ENCODE assay signal across 10 cellular contexts in genomic region chr10:19811517-19811916, GRCh38. TPM values are rescaled to one million over a fixed set of nuclear protein-coding genes. Genes with fewer than 3 reads are reported as not detected.
DNase-seq lines count a peak whose midpoint lies in the region; ATAC-seq, FAIRE-seq and TF ChIP-seq lines count a peak whose summit lies in the region.
"Had no signal": no experiment of that assay in that cellular context is flagged by ENCODE, and none has a peak within 500 bp of the region (broad histone marks: within the 10 kb centered on the region; RNA-seq: fewer than 3 reads in every experiment).

No MANE protein-coding gene starts in this region.

- peak overlapping the region in 1 of 5 experiments; percentile 24 for H3K4me3 Mint-ChIP-seq in brain
- no peak overlapping the region for H3K4me3 Mint-ChIP-seq in activated naive CD4-positive, alpha-beta T cell treated with anti-CD3 and anti-CD28 coated beads, Interleukin-2, amount 10 ng/mL, durations not matched to agents 7 days and 5 days
- H3K4me3 Mint-ChIP-seq: B cell had no signal

- no peaks in the 10 kb centered on the region for H3K36me3 ChIP-seq in upper lobe of left lung

- CTCF ChIA-PET in activated naive CD4-positive, alpha-beta T cell treated with anti-CD3 and anti-CD28 coated beads, Interleukin-2, amount 10 ng/mL, durations not matched to agents 7 days and 5 days (lab: Charles Lee), result no interaction called here

- DNase-seq in NCI-H748 (lab: John Stamatoyannopoulos, UW; ENCODE audit: unreplicated experiment) (peak; percentile 24), NCI-H748 treated with DMSO at 0.1 percent for 48 hours (lab: John Stamatoyannopoulos, UW) (no peak), kidney glomerular epithelial cell (lab: John Stamatoyannopoulos, UW) (peak; percentile 29), upper lobe of left lung (no peak), GM19239 (ENCODE audit: insufficient read length, low spot score) (no peak)
- no peak for DNase-seq in activated naive CD4-positive, alpha-beta T cell treated with anti-CD3 and anti-CD28 coated beads, Interleukin-2, amount 10 ng/mL, durations not matched to agents 7 days and 5 days
- DNase-seq: NCI-H2029 had no signal

- no peak for TF ChIP-seq EP300 in upper lobe of left lung (IDR thresholded peaks at IDR 0.05)

- whole genome bisulfite sequencing in upper lobe of left lung, 2 donors, result 67 to 87% methylated on average over 1 of the region's 1 CpG

- peaks cover 0 to 12% (median 3%) of the 10 kb centered on the region in 4 donors for H3K4me1 ChIP-seq in upper lobe of left lung

- H3K27me3 ChIP-seq in upper lobe of left lung, result no peaks in the 10 kb centered on the region

- H3K9me3 ChIP-seq in upper lobe of left lung, result no peaks in the 10 kb centered on the region

- no peak for TF ChIP-seq POLR2A in upper lobe of left lung (IDR thresholded peaks at IDR 0.05)

- peaks cover 12% of the 10 kb centered on the region for H3K4me1 Mint-ChIP-seq in brain
- H3K4me1 Mint-ChIP-seq in activated naive CD4-positive, alpha-beta T cell treated with anti-CD3 and anti-CD28 coated beads, Interleukin-2, amount 10 ng/mL, durations not matched to agents 7 days and 5 days, result peaks cover 2% of the 10 kb centered on the region
- H3K4me1 Mint-ChIP-seq: B cell had no signal

- peaks cover 42% of the 10 kb centered on the region for H3K27me3 Mint-ChIP-seq in brain
- peaks cover 22% of the 10 kb centered on the region for H3K27me3 Mint-ChIP-seq in activated naive CD4-positive, alpha-beta T cell treated with anti-CD3 and anti-CD28 coated beads, Interleukin-2, amount 10 ng/mL, durations not matched to agents 7 days and 5 days

- no peak for ATAC-seq in upper lobe of left lung (ENCODE audit: low FRiP score in 2 of 2)
- no peak for ATAC-seq in HG03565 (IDR thresholded peaks at IDR 0.05; ENCODE audit: unreplicated experiment)

- H3K27ac ChIP-seq in upper lobe of left lung, result no peak overlapping the region

- peak; percentile 37 to 59 for TF ChIP-seq CTCF in brain (conservative IDR thresholded peaks at IDR 0.05)
- peak in 5 of 6 experiments; percentile 14 to 38 (median 19) for TF ChIP-seq CTCF in upper lobe of left lung (IDR thresholded peaks at IDR 0.05)

- peak overlapping the region in 1 of 5 experiments; percentile 18 for H3K27ac Mint-ChIP-seq in brain
- H3K27ac Mint-ChIP-seq in activated naive CD4-positive, alpha-beta T cell treated with anti-CD3 and anti-CD28 coated beads, Interleukin-2, amount 10 ng/mL, durations not matched to agents 7 days and 5 days, result no peak overlapping the region
- H3K27ac Mint-ChIP-seq: B cell had no signal

- no peak overlapping the region for H3K4me3 ChIP-seq in upper lobe of left lung

- no peak for FAIRE-seq in GM19239 (lab: Jason Lieb, UNC)

- H3K9me3 Mint-ChIP-seq in brain, result peaks cover 0 to 9% (median 3%) of the 10 kb centered on the region in 5 experiments
- H3K9me3 Mint-ChIP-seq in activated naive CD4-positive, alpha-beta T cell treated with anti-CD3 and anti-CD28 coated beads, Interleukin-2, amount 10 ng/mL, durations not matched to agents 7 days and 5 days, result no peaks in the 10 kb centered on the region

- no peaks in the 10 kb centered on the region for H3K36me3 Mint-ChIP-seq in brain
- no peaks in the 10 kb centered on the region for H3K36me3 Mint-ChIP-seq in activated naive CD4-positive, alpha-beta T cell treated with anti-CD3 and anti-CD28 coated beads, Interleukin-2, amount 10 ng/mL, durations not matched to agents 7 days and 5 days

RNA-seq across cellular contexts. Expression of gene PLXDC2, which starts 4.7 kb away (rescaled TPM):
- 3.6 TPM for polyA plus RNA-seq in brain (ENCODE audit: insufficient read depth, low read depth, low replicate concordance)
- 100 to 1,000 TPM in 1 of 6 donors, 10 to 100 TPM in 5; 39.0 to 129 (median 68.0) TPM for total RNA-seq in upper lobe of left lung

Comparison
In these comparisons a context has a peak if more than half of its experiments do, and no peak if none do; other contexts are left out.
1. DNase-seq: peak in NCI-H748 (single experiment) and kidney glomerular epithelial cell (single experiment); none in NCI-H748 treated with DMSO at 0.1 percent for 48 hours (single experiment), upper lobe of left lung (0 of 2), activated naive CD4-positive, alpha-beta T cell treated with anti-CD3 and anti-CD28 coated beads, Interleukin-2, amount 10 ng/mL, durations not matched to agents 7 days and 5 days (single experiment) and GM19239 (single experiment).